Comparison of ENCODE assay signal across 8 cellular contexts in the genomic region with DNA sequence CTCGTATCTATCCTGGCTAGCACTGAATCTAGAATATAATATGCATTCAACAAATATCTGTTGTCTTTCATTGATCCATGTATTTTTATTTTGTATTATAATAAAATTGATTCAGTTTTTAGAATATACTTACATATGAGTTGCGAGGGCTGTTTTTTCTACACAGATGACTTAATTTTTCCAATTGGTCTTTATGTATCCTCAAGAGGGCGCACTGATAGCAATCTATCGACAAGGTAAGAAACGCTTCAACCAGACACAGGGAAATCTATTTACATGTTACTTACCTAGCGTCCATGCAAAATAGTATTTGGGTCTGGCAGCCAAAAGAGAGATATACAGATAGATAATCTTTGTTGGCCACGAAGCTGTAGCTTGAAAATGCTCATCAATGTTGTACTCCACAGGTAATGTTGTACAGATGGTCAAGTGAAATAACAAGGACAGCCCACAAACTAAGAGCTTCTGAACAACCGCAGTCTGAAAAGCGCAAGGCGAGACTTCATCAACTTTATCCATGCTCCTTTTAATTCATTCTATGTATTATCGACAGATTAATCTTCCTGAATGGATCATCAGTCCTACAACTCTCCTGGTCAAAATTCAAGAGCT. TPM values are rescaled to one million over a fixed set of nuclear protein-coding genes. Genes with fewer than 3 reads are reported as not detected.
DNase-seq lines count a peak whose midpoint lies in the region; ATAC-seq and TF ChIP-seq lines count a peak whose summit lies in the region.

No MANE protein-coding gene starts in this region.

- TF ChIP-seq CTCF in GM13976 (IDR thresholded peaks at IDR 0.05; ENCODE audit: borderline replicate concordance, control extremely low read depth, extremely low read depth, insufficient read depth, missing control alignments), result peak; percentile 28
- peak; percentile 62 for TF ChIP-seq CTCF in kidney epithelial cell (IDR thresholded peaks at IDR 0.05; ENCODE audit: insufficient read depth, low read length, poor library complexity, severe bottlenecking)

- ATAC-seq in HG03565 (IDR thresholded peaks at IDR 0.05; ENCODE audit: unreplicated experiment) (no peak), GM21576 (IDR thresholded peaks at IDR 0.05; ENCODE audit: unreplicated experiment) (no peak), HG02938 (IDR thresholded peaks at IDR 0.05; ENCODE audit: unreplicated experiment) (no peak)

- peaks cover 1% of the 10 kb centered on the region for H3K36me3 ChIP-seq in kidney epithelial cell (ENCODE audit: control insufficient read depth, insufficient read depth, low read length)

- DNase-seq in AG08395 (ENCODE audit: low spot score) (peak; percentile 54), GM13976 (ENCODE audit: low spot score) (peak; percentile 55), NCI-H2081 treated with DMSO at 0.1 percent for 48 hours (lab: John Stamatoyannopoulos, UW) (peak; percentile 61), amniotic stem cell (lab: John Stamatoyannopoulos, UW) (peak; percentile 43), kidney epithelial cell (ENCODE audit: low read depth) (peak; percentile 55)

- in situ Hi-C loops in GM13976 (cut with MboI; ENCODE audit: low sequenced_read_pairs, unreplicated experiment), result no loop called here

- no peaks in the 10 kb centered on the region for H3K27me3 ChIP-seq in kidney epithelial cell (ENCODE audit: control insufficient read depth, insufficient read depth, low read length)

- H3K4me3 ChIP-seq in kidney epithelial cell (ENCODE audit: low read depth, low read length), result no peak overlapping the region

RNA-seq across cellular contexts. Expression of gene KIDINS220, which starts 35.5 kb away (rescaled TPM):
- total RNA-seq in kidney epithelial cell, result 45.1 and 49.1 TPM in 2 replicates
